In genomic region chr19:31339405-31339804, GRCh38 we compare ENCODE assay signal across 14 cellular contexts. TPM values are rescaled to one million over a fixed set of nuclear protein-coding genes. Genes with fewer than 3 reads are reported as not detected.
DNase-seq lines count a peak whose midpoint lies in the region; ATAC-seq and TF ChIP-seq lines count a peak whose summit lies in the region.
"Had no signal": no experiment of that assay in that cellular context is flagged by ENCODE, and none has a peak within 500 bp of the region (broad histone marks: within the 10 kb centered on the region; RNA-seq: fewer than 3 reads in every experiment).

No MANE protein-coding gene starts in this region.

- TF ChIP-seq POLR2A in esophagus muscularis mucosa (IDR thresholded peaks at IDR 0.05; ENCODE audit: low read depth): no peak

- H3K9me2 ChIP-seq in Loucy (replicated peaks; ENCODE audit: low read depth, low read length): no peaks in the 10 kb centered on the region

- no peaks in the 10 kb centered on the region for H3K9me3 Mint-ChIP-seq in neural crest cell

- intact Hi-C loops in esophagus muscularis mucosa (cut with DNase I): no loop called here

- H3K36me3 Mint-ChIP-seq in neural crest cell (ENCODE audit: low read depth): no peaks in the 10 kb centered on the region

- H3K79me2 ChIP-seq in Loucy (ENCODE audit: insufficient read depth, low read length): peaks cover 7% of the 10 kb centered on the region; the same call in 1 of the 2 replicates

- H4K20me1 ChIP-seq in BLaER1 (peaks cover 71% of the 10 kb centered on the region), Loucy (ENCODE audit: insufficient read depth, low read length, poor library complexity, severe bottlenecking) (peaks cover 9% of the 10 kb centered on the region)

- no peak for DNase-seq in esophagus muscularis mucosa (ENCODE audit: extremely low spot score)
- DNase-seq in neural crest cell (ENCODE audit: low read depth, low spot score): no peak
- no peak for DNase-seq in AML-193 (lab: John Stamatoyannopoulos, UW)
- no peak for DNase-seq in superior temporal gyrus (ENCODE audit: extremely low spot score)
- no peak for DNase-seq in SKM-1 (lab: John Stamatoyannopoulos, UW; ENCODE audit: unreplicated experiment)
- DNase-seq: activated CD8-positive, alpha-beta memory T cell treated with anti-CD3 and anti-CD28 coated beads for 24 hours; COR-L47; NCI-H748 treated with DMSO at 0.1 percent for 48 hours; occipital lobe; substantia nigra had no signal

- H2AFZ ChIP-seq in Loucy (ENCODE audit: low read length): no peak overlapping the region

- no peak overlapping the region for H3K9ac ChIP-seq in BLaER1
- no peak overlapping the region for H3K9ac ChIP-seq in Loucy (ENCODE audit: low read depth, low read length, poor library complexity, severe bottlenecking)

- peak overlapping the region; percentile 58 for H3K4me3 Mint-ChIP-seq in neural crest cell

- no peak overlapping the region for H3K27ac Mint-ChIP-seq in neural crest cell (ENCODE audit: unreplicated experiment)

- peak overlapping the region; percentile 85 for H3K4me2 ChIP-seq in BLaER1
- H3K4me2 ChIP-seq in Loucy (ENCODE audit: low read depth, low read length, poor library complexity, severe bottlenecking): peak overlapping the region; percentile 47

- H3K4me1 Mint-ChIP-seq in neural crest cell: peaks cover 55% of the 10 kb centered on the region

- peaks cover 7% of the 10 kb centered on the region; the same call in 1 of the 2 replicates for H3K27me3 ChIP-seq in BLaER1
- H3K27me3 ChIP-seq in Loucy (ENCODE audit: insufficient read depth, low read length, poor library complexity, severe bottlenecking): no peaks in the 10 kb centered on the region
- H3K27me3 ChIP-seq in esophagus muscularis mucosa: no peaks in the 10 kb centered on the region
- H3K27me3 ChIP-seq: ascending aorta had no signal

- H3K4me3 ChIP-seq in BLaER1 (no peak overlapping the region), Loucy (ENCODE audit: low read length, poor library complexity, severe bottlenecking) (peak overlapping the region; percentile 37), esophagus muscularis mucosa (peak overlapping the region; percentile 1 to 28 (median 22))

- H3K4me1 ChIP-seq in BLaER1 (peaks cover 29% of the 10 kb centered on the region), Loucy (ENCODE audit: insufficient read depth, low read length, poor library complexity, severe bottlenecking) (peaks cover 6% of the 10 kb centered on the region), esophagus muscularis mucosa (peaks cover 20 to 89% (median 84%) of the 10 kb centered on the region in 4 donors)

- H3K9me3 ChIP-seq in BLaER1 (no peaks in the 10 kb centered on the region), Loucy (ENCODE audit: insufficient read depth, low read depth, low read length) (no peaks in the 10 kb centered on the region), esophagus muscularis mucosa (no peaks in the 10 kb centered on the region)
- H3K9me3 ChIP-seq: ascending aorta had no signal

- H3K27ac ChIP-seq in BLaER1 (no peak overlapping the region), esophagus muscularis mucosa (replicated peaks in 1 of 4) (peak overlapping the region; percentile 70 to 78 (median 75))

- no peak for ATAC-seq in GM19023 (IDR thresholded peaks at IDR 0.05; ENCODE audit: unreplicated experiment)

- TF ChIP-seq CTCF in Loucy (conservative IDR thresholded peaks at IDR 0.05; ENCODE audit: low read length) (no peak), esophagus muscularis mucosa (IDR thresholded peaks at IDR 0.05) (no peak), neural crest cell (conservative IDR thresholded peaks at IDR 0.05) (no peak)

- TF ChIP-seq EP300 in esophagus muscularis mucosa (IDR thresholded peaks at IDR 0.05): no peak

- peaks cover 43% of the 10 kb centered on the region for H3K27me3 Mint-ChIP-seq in neural crest cell (ENCODE audit: low read depth)

- WGBS in esophagus muscularis mucosa: 9% methylated on average over 5 of the region's 5 CpGs

- H3F3A ChIP-seq in Loucy (ENCODE audit: low read depth): no peaks in the 10 kb centered on the region

- no peaks in the 10 kb centered on the region for H3K36me3 ChIP-seq in BLaER1
- no peaks in the 10 kb centered on the region for H3K36me3 ChIP-seq in Loucy (ENCODE audit: insufficient read depth, low read length)
- H3K36me3 ChIP-seq in esophagus muscularis mucosa: no peaks in the 10 kb centered on the region
- H3K36me3 ChIP-seq: ascending aorta had no signal

RNA-seq across cellular contexts. Expression of gene TSHZ3, which starts 9.8 kb away (rescaled TPM):
- 10 to 100 TPM; 17.1 to 45.5 (median 24.6) TPM for total RNA-seq in esophagus muscularis mucosa
- 2.4 and 3.0 TPM in 2 replicates for total RNA-seq in neural crest cell
